In genomic region chr6:26457796-26458688, GRCh38 we compare ENCODE assay signal across 8 cellular contexts. TPM values are rescaled to one million over a fixed set of nuclear protein-coding genes. Genes with fewer than 3 reads are reported as not detected.
DNase-seq lines count a peak whose midpoint lies in the region; ATAC-seq and TF ChIP-seq lines count a peak whose summit lies in the region.

Gene BTN2A1, plus strand, starts transcription at chr6:26457955. Its CDS starts 682 bp downstream, at chr6:26458637.

- no peak for TF ChIP-seq EP300 in esophagus muscularis mucosa (IDR thresholded peaks at IDR 0.05)

- DNase-seq in DMS53 treated with DMSO at 0.1 percent for 48 hours (lab: John Stamatoyannopoulos, UW; ENCODE audit: unreplicated experiment) (peak; percentile 86), esophagus muscularis mucosa (ENCODE audit: extremely low spot score) (peak; percentile 95)
- peak; percentile 90 for DNase-seq in Jurkat, Clone E6-1 (ENCODE audit: low read depth, low spot score)
- DNase-seq in activated T-cell treated with anti-CD3 and anti-CD28 coated beads, Interleukin-2, amount 50 U/mL, for 48 hours, result peak; percentile 67 to 71
- peak; percentile 29 to 80 for DNase-seq in stimulated activated effector memory CD8-positive, alpha-beta T cell treated with anti-CD3 and anti-CD28 coated beads, Interleukin-12 subunit alpha, Interleukin-12 subunit beta, amount 100 ng/mL, for 72 hours (ENCODE audit: low spot score in 2 of 2)

- H3K27ac ChIP-seq in esophagus muscularis mucosa (replicated peaks in 1 of 4), result peak within 1 kb of the TSS; percentile 93 to 96 (median 94)

- under 1% methylated on average over 29 of the region's 31 CpGs for WGBS in esophagus muscularis mucosa

- peak within 1 kb of the TSS; percentile 97 for H3K27ac Mint-ChIP-seq in stimulated activated effector memory CD8-positive, alpha-beta T cell treated with anti-CD3 and anti-CD28 coated beads, Interleukin-12 subunit alpha, Interleukin-12 subunit beta, amount 100 ng/mL, for 72 hours

- TF ChIP-seq CTCF in esophagus muscularis mucosa (IDR thresholded peaks at IDR 0.05), result no peak

- H3K4me3 Mint-ChIP-seq in stimulated activated effector memory CD8-positive, alpha-beta T cell treated with anti-CD3 and anti-CD28 coated beads, Interleukin-12 subunit alpha, Interleukin-12 subunit beta, amount 100 ng/mL, for 72 hours, result peak within 1 kb of the TSS; percentile 97

- H3K4me1 Mint-ChIP-seq in stimulated activated effector memory CD8-positive, alpha-beta T cell treated with anti-CD3 and anti-CD28 coated beads, Interleukin-12 subunit alpha, Interleukin-12 subunit beta, amount 100 ng/mL, for 72 hours, result peaks cover 58% of the 10 kb centered on the region

- no peaks in the 10 kb centered on the region for H3K9me3 Mint-ChIP-seq in stimulated activated effector memory CD8-positive, alpha-beta T cell treated with anti-CD3 and anti-CD28 coated beads, Interleukin-12 subunit alpha, Interleukin-12 subunit beta, amount 100 ng/mL, for 72 hours

- H3K36me3 Mint-ChIP-seq in stimulated activated effector memory CD8-positive, alpha-beta T cell treated with anti-CD3 and anti-CD28 coated beads, Interleukin-12 subunit alpha, Interleukin-12 subunit beta, amount 100 ng/mL, for 72 hours, result peaks cover 56% of the 10 kb centered on the region

- H3K27me3 ChIP-seq in esophagus muscularis mucosa (no peaks in the 10 kb centered on the region), mucosa of stomach (ENCODE audit: control insufficient read depth, insufficient read depth, low read length) (no peaks in the 10 kb centered on the region)

- intact Hi-C loops in esophagus muscularis mucosa (cut with DNase I), result loop anchor here (5.0 kb wide), 1 partner anchor 74 kb away; no protein-coding TSS in a partner anchor

- H3K4me1 ChIP-seq in esophagus muscularis mucosa (peaks cover 37 to 59% (median 53%) of the 10 kb centered on the region in 4 donors), mucosa of stomach (ENCODE audit: control insufficient read depth, insufficient read depth, low read length) (peaks cover 29% of the 10 kb centered on the region)

- H3K36me3 ChIP-seq in esophagus muscularis mucosa, result peaks cover 14 to 30% (median 26%) of the 10 kb centered on the region in 4 donors
- no peaks in the 10 kb centered on the region for H3K36me3 ChIP-seq in mucosa of stomach (ENCODE audit: control insufficient read depth, insufficient read depth, low read length)

- no peak for TF ChIP-seq POLR2A in esophagus muscularis mucosa (IDR thresholded peaks at IDR 0.05; ENCODE audit: low read depth)

- peak; percentile 98 for ATAC-seq in GM21723 (IDR thresholded peaks at IDR 0.05; ENCODE audit: unreplicated experiment)
- peak; percentile 98 for ATAC-seq in stimulated activated effector memory CD8-positive, alpha-beta T cell treated with anti-CD3 and anti-CD28 coated beads, Interleukin-12 subunit alpha, Interleukin-12 subunit beta, amount 100 ng/mL, for 72 hours

- H3K4me3 ChIP-seq in Jurkat, Clone E6-1 (ENCODE audit: low read length), result peak within 1 kb of the TSS; percentile 90
- H3K4me3 ChIP-seq in esophagus muscularis mucosa (peak within 1 kb of the TSS; percentile 81 to 95 (median 90)), mucosa of stomach (ENCODE audit: low read length) (peak within 1 kb of the TSS; percentile 96)

- H3K9ac ChIP-seq in mucosa of stomach (ENCODE audit: low read length), result peak within 1 kb of the TSS; percentile 100

- H3K9me3 ChIP-seq in esophagus muscularis mucosa, result no peaks in the 10 kb centered on the region
- H3K9me3 ChIP-seq in mucosa of stomach (ENCODE audit: control insufficient read depth, low read length), result no peaks in the 10 kb centered on the region

TF ChIP-seq in PFSK-1, 5 proteins besides CTCF, POLR2A, EP300 and RAD21:
- TF ChIP-seq SIN3A (IDR thresholded peaks at IDR 0.05; ENCODE audit: borderline replicate concordance, insufficient read depth, low read length), result peak; percentile 73; the same call in 1 of the 2 replicates
- TF ChIP-seq TAF1 (IDR thresholded peaks at IDR 0.05; ENCODE audit: borderline replicate concordance, insufficient read depth, low read length), result peak; percentile 49; the same call in 1 of the 2 replicates
- peak; percentile 69 for TF ChIP-seq POLR2AphosphoS5 (IDR thresholded peaks at IDR 0.05; ENCODE audit: low read depth, low read length)
- no peak for TF ChIP-seq REST (IDR thresholded peaks at IDR 0.05; ENCODE audit: insufficient read depth in 1 of 2, low read depth in 2 of 2, low read length in 2 of 2)
- no peak for TF ChIP-seq FOXP2 (optimal IDR thresholded peaks at IDR 0.05; ENCODE audit: borderline replicate concordance, extremely low read depth, extremely low read length, insufficient read depth)

RNA-seq across cellular contexts. Expression of gene BTN2A1, which starts in this region (rescaled TPM):
- 29.9 TPM for polyA plus RNA-seq in Jurkat, Clone E6-1 (2012; ENCODE audit: insufficient read depth, insufficient read length)
- 28.3 TPM for polyA plus RNA-seq in PFSK-1 (2012; ENCODE audit: insufficient read length, low read depth)
- total RNA-seq in esophagus muscularis mucosa, result 10 to 100 TPM; 17.9 to 22.9 (median 21.4) TPM

Comparison
In these comparisons a context has a peak if more than half of its experiments do, and no peak if none do; other contexts are left out.
1. Peak in every context shown above with its lines: DNase-seq, ATAC-seq, H3K4me3 ChIP-seq and H3K27ac ChIP-seq.